8 cellular contexts compared by ENCODE assay signal in the genomic region with DNA sequence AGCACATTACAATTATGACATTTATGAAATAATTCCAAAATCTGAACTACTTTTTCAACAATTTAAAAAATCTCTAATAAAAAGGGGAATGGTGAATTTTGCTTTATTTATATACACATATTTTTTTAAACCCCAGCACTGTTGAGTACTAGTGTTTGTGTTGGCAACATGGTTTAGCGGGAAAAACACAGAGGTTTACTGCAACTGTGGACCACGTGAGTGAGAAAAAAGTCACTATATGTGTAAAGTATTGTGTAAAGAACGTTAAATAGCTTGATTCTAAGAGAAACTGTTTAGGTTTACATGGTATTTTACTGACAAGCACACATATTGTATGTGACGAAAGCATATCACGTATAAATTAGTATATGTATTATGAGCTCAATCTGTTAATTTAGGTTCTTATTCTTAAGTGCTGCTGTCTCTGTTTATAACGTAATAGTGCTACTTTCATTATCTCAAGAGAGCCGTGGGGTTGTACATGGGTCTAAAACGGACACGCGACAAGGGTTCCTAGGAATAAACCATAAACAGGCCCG. TPM values are rescaled to one million over a fixed set of nuclear protein-coding genes. Genes with fewer than 3 reads are reported as not detected.
A peak's percentile ranks its signal among the peaks of the same experiment; 100 is the strongest.
DNase-seq lines count a peak whose midpoint lies in the region; ATAC-seq and TF ChIP-seq lines count a peak whose summit lies in the region.

No MANE protein-coding gene starts in this region.

- peak overlapping the region; percentile 79 for H3K9ac ChIP-seq in ES-I3 (ENCODE audit: low read depth, low read length)
- H3K9ac ChIP-seq in MM.1S (ENCODE audit: low read length): peak overlapping the region; percentile 89

- H3K9me3 Mint-ChIP-seq in chondrocyte (ENCODE audit: low read depth): no peaks in the 10 kb centered on the region
- H3K9me3 Mint-ChIP-seq in naive B cell: no peaks in the 10 kb centered on the region

- no peaks in the 10 kb centered on the region for H3K27me3 Mint-ChIP-seq in chondrocyte (ENCODE audit: low read depth)
- no peaks in the 10 kb centered on the region for H3K27me3 Mint-ChIP-seq in naive B cell

- DNase-seq in MM.1S (no peak), chondrocyte (ENCODE audit: low spot score) (no peak), naive B cell (no peak), ureter (ENCODE audit: low spot score) (no peak)

- no peaks in the 10 kb centered on the region for H3K36me3 Mint-ChIP-seq in chondrocyte (ENCODE audit: low read depth)
- no peaks in the 10 kb centered on the region for H3K36me3 Mint-ChIP-seq in naive B cell

- peak overlapping the region; percentile 98 for H3K4me3 Mint-ChIP-seq in chondrocyte (ENCODE audit: unreplicated experiment)
- H3K4me3 Mint-ChIP-seq in naive B cell: peak overlapping the region; percentile 95 to 99 (median 98)

- H3K9me3 ChIP-seq in ES-I3 (ENCODE audit: control insufficient read depth, insufficient read depth, low read length) (no peaks in the 10 kb centered on the region), MM.1S (replicated peaks; ENCODE audit: insufficient read depth, low read length) (no peaks in the 10 kb centered on the region)

- ATAC-seq in naive B cell (ENCODE audit: low read depth in 2 of 2) (no peak), HG02870 (IDR thresholded peaks at IDR 0.05; ENCODE audit: unreplicated experiment) (no peak), HG02885 (IDR thresholded peaks at IDR 0.05; ENCODE audit: poor library complexity, unreplicated experiment) (no peak), GM18867 (IDR thresholded peaks at IDR 0.05; ENCODE audit: unreplicated experiment) (no peak)

- H3K4me2 ChIP-seq in MM.1S (ENCODE audit: low read depth, low read length): peak overlapping the region; percentile 69

- peak overlapping the region; percentile 89 for H3K4me3 ChIP-seq in MM.1S (ENCODE audit: low read length)

- H4K20me1 ChIP-seq in MM.1S (ENCODE audit: insufficient read depth, low read length): no peaks in the 10 kb centered on the region

- peaks cover 51% of the 10 kb centered on the region for H3K79me2 ChIP-seq in MM.1S (ENCODE audit: low read length)

- H3K27ac ChIP-seq in MM.1S (ENCODE audit: low read length): peak overlapping the region; percentile 87; the same call in 1 of the 2 replicates

- TF ChIP-seq CTCF in MM.1S (IDR thresholded peaks at IDR 0.05; ENCODE audit: low read length) (no peak), chondrocyte (IDR thresholded peaks at IDR 0.05) (no peak)

- H3K36me3 ChIP-seq in ES-I3 (ENCODE audit: insufficient read depth, low read length) (peaks cover 18% of the 10 kb centered on the region), MM.1S (replicated peaks; ENCODE audit: insufficient read depth, low read length) (no peaks in the 10 kb centered on the region)

- H3K4me1 Mint-ChIP-seq in chondrocyte (ENCODE audit: low read depth) (peaks cover 14% of the 10 kb centered on the region), naive B cell (peaks cover 3 to 23% (median 19%) of the 10 kb centered on the region in 3 donors)

- no peaks in the 10 kb centered on the region for H3K9me2 ChIP-seq in MM.1S (replicated peaks; ENCODE audit: insufficient read depth, low read length)

- no peaks in the 10 kb centered on the region for H3F3A ChIP-seq in MM.1S (ENCODE audit: insufficient read depth, low read length)

- H3K27me3 ChIP-seq in MM.1S (replicated peaks; ENCODE audit: insufficient read depth, low read length): no peaks in the 10 kb centered on the region

- H3K27ac Mint-ChIP-seq in chondrocyte (ENCODE audit: unreplicated experiment): peak overlapping the region; percentile 94
- H3K27ac Mint-ChIP-seq in naive B cell: peak overlapping the region in 4 of 6 donors; percentile 89 to 98 (median 96)

- no peaks in the 10 kb centered on the region; the same call in 1 of the 2 replicates for H3K4me1 ChIP-seq in ES-I3 (ENCODE audit: insufficient read depth, low read length)
- no peaks in the 10 kb centered on the region for H3K4me1 ChIP-seq in MM.1S (ENCODE audit: low read length)

- peak overlapping the region; percentile 87 for H2AFZ ChIP-seq in MM.1S (ENCODE audit: low read length)

RNA-seq across cellular contexts. Expression of gene SKA3, which starts 0.6 kb away (rescaled TPM):
- total RNA-seq in chondrocyte: 3.1 to 4.7 TPM (median 4.2 TPM) in 3 replicates
- polyA plus RNA-seq in naive B cell (ENCODE audit: low read depth in 6 of 6): 1 to 10 TPM in 1 of 6 donors, under 1 TPM in 2, not detected in 3; 0.33 to 1.5 (median 0.42) TPM
- total RNA-seq in ureter: 0.60 TPM

RNA-seq across cellular contexts. Expression of gene MRPL57, which starts 0.7 kb away (rescaled TPM):
- total RNA-seq in chondrocyte (10.9 to 13.9 TPM (median 11.4 TPM) in 3 replicates), ureter (15.5 TPM)
- polyA plus RNA-seq in naive B cell (ENCODE audit: low read depth in 6 of 6): 10 to 100 TPM; 25.5 to 43.3 (median 33.8) TPM

RNA-seq across cellular contexts. Expression of gene SAP18, which starts 35.8 kb away (rescaled TPM):
- total RNA-seq in chondrocyte: 172 to 216 TPM (median 176 TPM) in 3 replicates
- 100 to 1,000 TPM; 273 to 399 (median 335) TPM for polyA plus RNA-seq in naive B cell (ENCODE audit: low read depth in 6 of 6)
- total RNA-seq in ureter: 218 TPM
